In the genomic region with DNA sequence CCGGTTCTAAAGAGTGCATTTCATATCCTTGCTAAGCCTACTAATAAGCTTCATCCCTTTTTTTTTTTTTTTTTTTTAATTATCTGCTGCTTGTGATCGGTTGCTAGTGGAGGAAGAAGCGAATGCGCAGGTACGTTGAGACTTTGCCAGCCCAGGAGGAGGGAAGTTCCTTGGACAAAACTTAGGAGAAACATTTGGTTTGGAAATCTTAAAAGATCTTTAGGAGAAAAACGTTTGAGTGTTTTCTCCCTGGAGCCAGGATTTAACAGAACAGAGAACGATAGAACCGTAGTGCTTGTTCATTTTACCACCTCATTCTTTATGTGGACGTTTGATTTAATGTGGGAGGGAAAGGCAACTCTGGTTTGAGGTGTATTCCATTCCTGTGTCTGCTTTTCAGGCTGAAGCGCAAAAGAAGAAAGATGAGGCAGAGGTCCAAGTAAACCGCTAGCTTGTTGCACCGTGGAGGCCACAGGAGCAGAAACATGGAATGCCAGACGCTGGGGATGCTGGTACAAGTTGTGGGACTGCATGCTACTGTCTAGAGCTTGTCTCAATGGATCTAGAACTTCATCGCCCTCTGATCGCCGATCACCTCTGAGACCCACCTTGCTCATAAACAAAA, we compare ENCODE assay signal across 8 cellular contexts. TPM values are rescaled to one million over a fixed set of nuclear protein-coding genes. Genes with fewer than 3 reads are reported as not detected.
DNase-seq lines count a peak whose midpoint lies in the region; ATAC-seq, FAIRE-seq and TF ChIP-seq lines count a peak whose summit lies in the region.
"Not testable (repeated sequence)": the region's sequence is repeated elsewhere in the genome, so short reads cannot be mapped to it uniquely, and the experiment has no call there.

No MANE protein-coding gene starts in this region.

- H3K9me2 ChIP-seq in SK-N-SH, result not testable (repeated sequence)

- peak overlapping the region; percentile 98 for H3K4me3 Mint-ChIP-seq in CD8-positive, alpha-beta T cell
- H3K4me3 Mint-ChIP-seq in activated naive CD8-positive, alpha-beta T cell treated with anti-CD3 and anti-CD28 coated beads, Interleukin-2, amount 10 ng/mL, durations not matched to agents 7 days and 5 days, result peak overlapping the region; percentile 98
- H3K4me3 Mint-ChIP-seq in endodermal cell (peak overlapping the region; percentile 96), neural progenitor cell (peak overlapping the region; percentile 99)

- intact Hi-C loops in CD8-positive, alpha-beta T cell (cut with DNase I, micrococcal nuclease), result loop anchor here (1.0 to 5.0 kb wide), 8 partner anchors 35 to 610 kb away; partner anchors contain the start of genes MYL6B (in 1 of the 2), NACA (in 1 of the 2), ORMDL2 (in 1 of the 2) and PTGES3 (in 1 of the 2)

- H4K20me1 ChIP-seq in SK-N-SH (ENCODE audit: insufficient read depth); keratinocyte (ENCODE audit: control insufficient read depth, extremely low read depth, insufficient read depth, low read length): not testable (repeated sequence)
- peaks cover 26% of the 10 kb centered on the region for H4K20me1 ChIP-seq in neural progenitor cell (ENCODE audit: low read depth)

- H3K79me2 ChIP-seq in SK-N-SH (ENCODE audit: insufficient read depth) (peaks cover 40% of the 10 kb centered on the region), keratinocyte (ENCODE audit: control insufficient read depth, insufficient read depth, low read length) (peaks cover 12% of the 10 kb centered on the region), neural progenitor cell (ENCODE audit: low read depth) (peaks cover 23% of the 10 kb centered on the region)

- H3K4me1 ChIP-seq in CD8-positive, alpha-beta T cell (ENCODE audit: insufficient read depth, low read length), result peaks cover 30% of the 10 kb centered on the region
- peaks cover 18 to 20% of the 10 kb centered on the region in 2 experiments; a peak in 3 of 4 replicates for H3K4me1 ChIP-seq in SK-N-SH (ENCODE audit: control insufficient read depth in 1 of 2, insufficient read depth in 2 of 2, low read depth in 1 of 2, low read length in 1 of 2)
- H3K4me1 ChIP-seq in endodermal cell (ENCODE audit: control insufficient read depth, insufficient read depth, low read length), result not testable (repeated sequence)
- H3K4me1 ChIP-seq in keratinocyte (ENCODE audit: control insufficient read depth, extremely low read depth, insufficient read depth, low read length), result peaks cover 26% of the 10 kb centered on the region
- peaks cover 12% of the 10 kb centered on the region for H3K4me1 ChIP-seq in neural progenitor cell
- peaks cover 32% of the 10 kb centered on the region for H3K4me1 ChIP-seq in suprapubic skin

- dilution Hi-C loops in keratinocyte (cut with MboI; ENCODE audit: extremely low pct_ligation_motif_present, low sequenced_read_pairs), result not testable (repeated sequence)

- WGBS in SK-N-SH (ENCODE audit: low lambda C conversion rate), result 3% methylated on average over 13 of the region's 16 CpGs
- 0 to 1% methylated on average over 4 to 10 of the region's 16 CpGs for WGBS in endodermal cell (ENCODE audit: insufficient coverage in 1 of 2, insufficient read length in 1 of 2), 2 experiments
- WGBS in suprapubic skin, result 2% methylated on average over 13 of the region's 16 CpGs

- peak overlapping the region; percentile 93 for H3K4me2 ChIP-seq in SK-N-SH
- peak overlapping the region; percentile 93 for H3K4me2 ChIP-seq in keratinocyte (ENCODE audit: control insufficient read depth, extremely low read depth, insufficient read depth, low read depth, low read length)
- peak overlapping the region; percentile 99 for H3K4me2 ChIP-seq in neural progenitor cell

- CTCF ChIA-PET in CD8-positive, alpha-beta T cell (lab: Charles Lee), result interaction anchor here (0.5 to 7.3 kb wide), 16 partner anchors 12 to 1741 kb away, joined by 3 to 91 read pairs (median 9); partner anchors contain the start of genes ANKRD52, ESYT1, MYL6 and PA2G4
- CTCF ChIA-PET in SK-N-SH (lab: Yijun Ruan, JAX), result interaction anchor here (1.2 to 16.0 kb wide), 6 partner anchors 10 to 121 kb away, joined by 3 to 272 read pairs (median 12); partner anchors contain the start of genes ESYT1, SMARCC2 and SUOX

- not testable (repeated sequence) for FAIRE-seq in keratinocyte (lab: Jason Lieb, UNC)

- TF ChIP-seq CTCF in CD8-positive, alpha-beta T cell (IDR thresholded peaks at IDR 0.05); SK-N-SH (IDR thresholded peaks at IDR 0.05); endodermal cell (conservative IDR thresholded peaks at IDR 0.05); keratinocyte (optimal IDR thresholded peaks at IDR 0.05 in 1 of 3, IDR thresholded peaks at IDR 0.05 in 1 of 3, conservative IDR thresholded peaks at IDR 0.05 in 1 of 3; ENCODE audit: extremely low read depth in 1 of 3, insufficient read depth in 2 of 3, low read length in 3 of 3); neural progenitor cell (IDR thresholded peaks at IDR 0.05); suprapubic skin (IDR thresholded peaks at IDR 0.05): not testable (repeated sequence)

- not testable (repeated sequence) for H3K27me3 ChIP-seq in CD8-positive, alpha-beta T cell (ENCODE audit: insufficient read depth, low read length); SK-N-SH (ENCODE audit: insufficient read depth); endodermal cell (ENCODE audit: control insufficient read depth, insufficient read depth, low read length, poor library complexity, severe bottlenecking); keratinocyte (ENCODE audit: control insufficient read depth, extremely low read depth, insufficient read depth, low read length); neural progenitor cell; suprapubic skin

- not testable (repeated sequence) for ATAC-seq in CD8-positive, alpha-beta T cell; activated naive CD8-positive, alpha-beta T cell treated with anti-CD3 and anti-CD28 coated beads, Interleukin-2, amount 10 ng/mL, durations not matched to agents 7 days and 5 days (ENCODE audit: low read depth)

- H2AFZ ChIP-seq in SK-N-SH (ENCODE audit: low read depth); keratinocyte (ENCODE audit: control insufficient read depth, low read length); neural progenitor cell (replicated peaks): not testable (repeated sequence)

- not testable (repeated sequence) for H3K27me3 Mint-ChIP-seq in CD8-positive, alpha-beta T cell (ENCODE audit: low read depth); activated naive CD8-positive, alpha-beta T cell treated with anti-CD3 and anti-CD28 coated beads, Interleukin-2, amount 10 ng/mL, durations not matched to agents 7 days and 5 days; endodermal cell (ENCODE audit: insufficient read depth); neural progenitor cell (ENCODE audit: insufficient read depth, low read depth)

- TF ChIP-seq RAD21 in SK-N-SH (IDR thresholded peaks at IDR 0.05; ENCODE audit: low read length), result not testable (repeated sequence)

- H3K9me3 Mint-ChIP-seq in CD8-positive, alpha-beta T cell; activated naive CD8-positive, alpha-beta T cell treated with anti-CD3 and anti-CD28 coated beads, Interleukin-2, amount 10 ng/mL, durations not matched to agents 7 days and 5 days; endodermal cell; neural progenitor cell: not testable (repeated sequence)

- H3F3A ChIP-seq in SK-N-SH (replicated peaks; ENCODE audit: insufficient read depth) (peaks cover 40% of the 10 kb centered on the region), neural progenitor cell (ENCODE audit: low read depth) (peaks cover 64% of the 10 kb centered on the region)

- not testable (repeated sequence) for DNase-seq in CD8-positive, alpha-beta T cell; SK-N-SH; activated naive CD8-positive, alpha-beta T cell treated with anti-CD3 and anti-CD28 coated beads, Interleukin-2, amount 10 ng/mL, durations not matched to agents 7 days and 5 days; endodermal cell; keratinocyte (ENCODE audit: low read depth, low spot score); neural progenitor cell (ENCODE audit: low spot score); suprapubic skin (ENCODE audit: low spot score in 2 of 2)

- not testable (repeated sequence) for TF ChIP-seq POLR2A in suprapubic skin (IDR thresholded peaks at IDR 0.05)

- H3K9me1 ChIP-seq in keratinocyte (ENCODE audit: control insufficient read depth, extremely low read depth, insufficient read depth, low read length), result not testable (repeated sequence)

- H3K4me3 ChIP-seq in CD8-positive, alpha-beta T cell (ENCODE audit: low read depth, low read length), result peak overlapping the region; percentile 86
- H3K4me3 ChIP-seq in SK-N-SH (ENCODE audit: low read depth in 2 of 2, low read length in 1 of 2), result peak overlapping the region; percentile 89 to 94
- H3K4me3 ChIP-seq in endodermal cell (ENCODE audit: low read length), result peak overlapping the region; percentile 93
- peak overlapping the region; percentile 69 to 99 (median 92) for H3K4me3 ChIP-seq in keratinocyte (ENCODE audit: control insufficient read depth in 2 of 3, extremely low read depth in 1 of 3, insufficient read depth in 2 of 3, low read depth in 1 of 3, low read length in 3 of 3)
- peak overlapping the region; percentile 62 for H3K4me3 ChIP-seq in neural progenitor cell
- H3K4me3 ChIP-seq in suprapubic skin, result peak overlapping the region; percentile 88

- H3K9ac ChIP-seq in SK-N-SH (peak overlapping the region; percentile 97), endodermal cell (ENCODE audit: extremely low read depth, low read length, poor library complexity, severe bottlenecking) (peak overlapping the region; percentile 97), keratinocyte (ENCODE audit: control insufficient read depth, extremely low read depth, insufficient read depth, low read length) (peak overlapping the region; percentile 99), neural progenitor cell (peak overlapping the region; percentile 98)

- H3K36me3 ChIP-seq in CD8-positive, alpha-beta T cell (ENCODE audit: insufficient read depth, low read length); neural progenitor cell: not testable (repeated sequence)
- peaks cover 50% of the 10 kb centered on the region for H3K36me3 ChIP-seq in KOPT-K1 (ENCODE audit: insufficient read depth, low read length)
- H3K36me3 ChIP-seq in SK-N-SH (replicated peaks in 1 of 2; ENCODE audit: control insufficient read depth in 1 of 2, insufficient read depth in 2 of 2, low read length in 1 of 2), result peaks cover 25 to 40% of the 10 kb centered on the region in 2 experiments
- peaks cover 41% of the 10 kb centered on the region for H3K36me3 ChIP-seq in endodermal cell (ENCODE audit: control insufficient read depth, insufficient read depth, low read length)
- peaks cover 9 to 37% of the 10 kb centered on the region in 2 experiments for H3K36me3 ChIP-seq in keratinocyte (ENCODE audit: control insufficient read depth in 2 of 2, extremely low read depth in 1 of 2, insufficient read depth in 2 of 2, low read length in 2 of 2)
- peaks cover 29% of the 10 kb centered on the region for H3K36me3 ChIP-seq in suprapubic skin

- not testable (repeated sequence) for H3K9me3 ChIP-seq in CD8-positive, alpha-beta T cell (ENCODE audit: low read length); KOPT-K1 (ENCODE audit: insufficient read depth, low read length, poor library complexity, severe bottlenecking); SK-N-SH; endodermal cell (ENCODE audit: control insufficient read depth, low read length); keratinocyte (ENCODE audit: control insufficient read depth, low read depth, low read length); neural progenitor cell (ENCODE audit: low read depth); suprapubic skin

- TF ChIP-seq EP300 in SK-N-SH (IDR thresholded peaks at IDR 0.05; ENCODE audit: borderline replicate concordance in 1 of 2, low read depth in 1 of 2, low read length in 1 of 2); suprapubic skin (IDR thresholded peaks at IDR 0.05): not testable (repeated sequence)

- H3K4me1 Mint-ChIP-seq in CD8-positive, alpha-beta T cell (ENCODE audit: low read depth), result peaks cover 38% of the 10 kb centered on the region
- H3K4me1 Mint-ChIP-seq in activated naive CD8-positive, alpha-beta T cell treated with anti-CD3 and anti-CD28 coated beads, Interleukin-2, amount 10 ng/mL, durations not matched to agents 7 days and 5 days, result peaks cover 25% of the 10 kb centered on the region
- peaks cover 19% of the 10 kb centered on the region for H3K4me1 Mint-ChIP-seq in endodermal cell
- H3K4me1 Mint-ChIP-seq in neural progenitor cell, result peaks cover 25% of the 10 kb centered on the region

- POLR2A ChIA-PET in CD8-positive, alpha-beta T cell (lab: Charles Lee), result interaction anchor here (0.6 to 5.7 kb wide), 24 partner anchors 10 to 571 kb away, joined by 3 to 135 read pairs (median 7); partner anchors contain the start of genes ANKRD52, CNPY2, ERBB3 and ESYT1
- POLR2A ChIA-PET in SK-N-SH (lab: Yijun Ruan, JAX), result interaction anchor here (0.6 to 2.5 kb wide), 11 partner anchors 10 to 1883 kb away, joined by 3 to 44 read pairs (median 5); partner anchors contain the start of genes ESYT1, IKZF4, MYL6 and PA2G4
- POLR2A ChIA-PET in activated naive CD8-positive, alpha-beta T cell treated with anti-CD3 and anti-CD28 coated beads, Interleukin-2, amount 10 ng/mL, durations not matched to agents 7 days and 5 days (lab: Charles Lee), result interaction anchor here (0.5 to 5.3 kb wide), 26 partner anchors 9 to 401 kb away, joined by 3 to 111 read pairs (median 6); partner anchors contain the start of genes BLOC1S1, CNPY2, COQ10A and ERBB3

- peaks cover 58% of the 10 kb centered on the region for H3K36me3 Mint-ChIP-seq in CD8-positive, alpha-beta T cell
- H3K36me3 Mint-ChIP-seq in activated naive CD8-positive, alpha-beta T cell treated with anti-CD3 and anti-CD28 coated beads, Interleukin-2, amount 10 ng/mL, durations not matched to agents 7 days and 5 days, result peaks cover 33% of the 10 kb centered on the region
- H3K36me3 Mint-ChIP-seq in endodermal cell (ENCODE audit: low read depth) (peaks cover 49% of the 10 kb centered on the region), neural progenitor cell (peaks cover 35% of the 10 kb centered on the region)

- H3K27ac Mint-ChIP-seq in CD8-positive, alpha-beta T cell, result peak overlapping the region; percentile 99
- peak overlapping the region; percentile 99 for H3K27ac Mint-ChIP-seq in activated naive CD8-positive, alpha-beta T cell treated with anti-CD3 and anti-CD28 coated beads, Interleukin-2, amount 10 ng/mL, durations not matched to agents 7 days and 5 days
- H3K27ac Mint-ChIP-seq in endodermal cell, result peak overlapping the region; percentile 100
- peak overlapping the region; percentile 98 for H3K27ac Mint-ChIP-seq in neural progenitor cell

- peak overlapping the region; percentile 95 for H3K27ac ChIP-seq in CD8-positive, alpha-beta T cell (ENCODE audit: low read depth, low read length)
- H3K27ac ChIP-seq in KOPT-K1 (ENCODE audit: low read depth, low read length, poor library complexity, severe bottlenecking) (peak overlapping the region; percentile 84), SK-N-SH (ENCODE audit: low read depth in 2 of 2, low read length in 1 of 2) (peak overlapping the region; percentile 93 to 95), endodermal cell (ENCODE audit: low read depth, low read length) (peak overlapping the region; percentile 93), keratinocyte (ENCODE audit: control insufficient read depth, insufficient read depth, low read length) (peak overlapping the region; percentile 99), neural progenitor cell (peak overlapping the region; percentile 96), suprapubic skin (peak overlapping the region; percentile 95)

RNA-seq across cellular contexts. Expression of gene RPL41, which starts 0.8 kb away (rescaled TPM):
- 1,000 to 10,000 TPM; 5,791 to 5,914 TPM for total RNA-seq in CD8-positive, alpha-beta T cell
- polyA plus RNA-seq in SK-N-SH (2012; rRNA removed) (11,334 and 12,464 TPM in 2 replicates), keratinocyte (7,566 to 10,481 TPM (median 10,062 TPM) in 3 replicates)
- 13,670 and 22,985 TPM in 2 replicates for polyA plus RNA-seq in SK-N-SH (2012; cell fraction: cytosol; rRNA removed)
- 3,083 and 6,187 TPM in 2 replicates for polyA plus RNA-seq in SK-N-SH (2012; cell fraction: nucleus; rRNA removed)
- 1,000 to 10,000 TPM; 4,462 to 4,551 TPM for total RNA-seq in activated naive CD8-positive, alpha-beta T cell treated with anti-CD3 and anti-CD28 coated beads, Interleukin-2, amount 10 ng/mL, durations not matched to agents 7 days and 5 days
- total RNA-seq in endodermal cell (1,000 to 10,000 TPM; 4,305 to 4,379 TPM), neural progenitor cell (ENCODE audit: low replicate concordance) (3,372 and 3,805 TPM in 2 replicates), suprapubic skin (1,000 to 10,000 TPM; 2,523 to 6,346 (median 5,689) TPM)
- polyA plus RNA-seq in endodermal cell (2013, experiment 1 of 2), result 4,554 TPM
- polyA plus RNA-seq in endodermal cell (2013, experiment 2 of 2), result 4,086 TPM
- polyA plus RNA-seq in keratinocyte (2011; ENCODE audit: low read depth), result 3,262 TPM
- 13,641 and 15,426 TPM in 2 replicates for polyA plus RNA-seq in keratinocyte (2011; cell fraction: cytosol; rRNA removed)
- polyA plus RNA-seq in keratinocyte (2011; cell fraction: nucleus; rRNA removed), result 4,005 and 4,039 TPM in 2 replicates
- polyA plus RNA-seq in keratinocyte (2012; ENCODE audit: low replicate concordance), result 7,260 and 8,127 TPM in 2 replicates
- 1,408 to 2,195 TPM (median 1,503 TPM) in 3 replicates for polyA minus RNA-seq in keratinocyte
- 1,298 TPM for polyA minus RNA-seq in keratinocyte (2011; cell fraction: cytosol; rRNA and poly(A)+ RNA removed)
- polyA minus RNA-seq in keratinocyte (2011; cell fraction: nucleus; rRNA and poly(A)+ RNA removed), result 272 and 374 TPM in 2 replicates

RNA-seq across cellular contexts. Expression of gene ZC3H10, which starts 0.9 kb away (rescaled TPM):
- total RNA-seq in CD8-positive, alpha-beta T cell, result 1 to 10 TPM; 9.0 TPM
- 1.9 and 2.0 TPM in 2 replicates for polyA plus RNA-seq in SK-N-SH (2012; rRNA removed)
- 1.1 and 1.3 TPM in 2 replicates for polyA plus RNA-seq in SK-N-SH (2012; cell fraction: cytosol; rRNA removed)
- 4.3 and 4.4 TPM in 2 replicates for polyA plus RNA-seq in SK-N-SH (2012; cell fraction: nucleus; rRNA removed)
- total RNA-seq in activated naive CD8-positive, alpha-beta T cell treated with anti-CD3 and anti-CD28 coated beads, Interleukin-2, amount 10 ng/mL, durations not matched to agents 7 days and 5 days, result 10 to 100 TPM; 10.6 to 12.0 TPM
- 1 to 10 TPM; 7.9 to 9.1 TPM for total RNA-seq in endodermal cell
- polyA plus RNA-seq in endodermal cell (2013, experiment 1 of 2), result 6.1 TPM
- 4.3 TPM for polyA plus RNA-seq in endodermal cell (2013, experiment 2 of 2)
- 0.81 to 1.0 TPM (median 0.85 TPM) in 3 replicates for polyA plus RNA-seq in keratinocyte
- polyA plus RNA-seq in keratinocyte (2011; ENCODE audit: low read depth), result 0.89 TPM
- 0.43 and 0.44 TPM in 2 replicates for polyA plus RNA-seq in keratinocyte (2011; cell fraction: cytosol; rRNA removed)
- 1.1 and 1.2 TPM in 2 replicates for polyA plus RNA-seq in keratinocyte (2011; cell fraction: nucleus; rRNA removed)
- 1.0 and 1.2 TPM in 2 replicates for polyA plus RNA-seq in keratinocyte (2012; ENCODE audit: low replicate concordance)
- polyA minus RNA-seq in keratinocyte, result 0.96 to 3.8 TPM (median 3.7 TPM) in 3 replicates
- 0.58 TPM for polyA minus RNA-seq in keratinocyte (2011; cell fraction: cytosol; rRNA and poly(A)+ RNA removed)
- polyA minus RNA-seq in keratinocyte (2011; cell fraction: nucleus; rRNA and poly(A)+ RNA removed), result 0.95 and 1.2 TPM in 2 replicates
- 10.3 and 10.8 TPM in 2 replicates for total RNA-seq in neural progenitor cell (ENCODE audit: low replicate concordance)
- 1 to 10 TPM; 2.1 to 5.6 (median 3.4) TPM for total RNA-seq in suprapubic skin

RNA-seq across cellular contexts. Expression of gene ESYT1, which starts 10.9 kb away (rescaled TPM):
- 10 to 100 TPM; 82.4 to 83.0 TPM for total RNA-seq in CD8-positive, alpha-beta T cell
- polyA plus RNA-seq in SK-N-SH (2012; rRNA removed) (132 and 143 TPM in 2 replicates), keratinocyte (140 to 205 TPM (median 141 TPM) in 3 replicates)
- polyA plus RNA-seq in SK-N-SH (2012; cell fraction: cytosol; rRNA removed), result 76.6 and 100 TPM in 2 replicates
- polyA plus RNA-seq in SK-N-SH (2012; cell fraction: nucleus; rRNA removed), result 203 and 237 TPM in 2 replicates
- total RNA-seq in activated naive CD8-positive, alpha-beta T cell treated with anti-CD3 and anti-CD28 coated beads, Interleukin-2, amount 10 ng/mL, durations not matched to agents 7 days and 5 days, result 100 to 1,000 TPM; 251 TPM
- total RNA-seq in endodermal cell (100 to 1,000 TPM in 1 of 2 donors, 10 to 100 TPM in 1; 97.0 to 118 TPM), neural progenitor cell (ENCODE audit: low replicate concordance) (75.3 and 146 TPM in 2 replicates), suprapubic skin (100 to 1,000 TPM in 2 of 4 donors, 10 to 100 TPM in 2; 73.1 to 128 (median 103) TPM)
- 55.5 TPM for polyA plus RNA-seq in endodermal cell (2013, experiment 1 of 2)
- polyA plus RNA-seq in endodermal cell (2013, experiment 2 of 2), result 64.1 TPM
- polyA plus RNA-seq in keratinocyte (2011; ENCODE audit: low read depth), result 14.0 TPM
- 64.9 and 65.2 TPM in 2 replicates for polyA plus RNA-seq in keratinocyte (2011; cell fraction: cytosol; rRNA removed)
- polyA plus RNA-seq in keratinocyte (2011; cell fraction: nucleus; rRNA removed), result 375 and 378 TPM in 2 replicates
- polyA plus RNA-seq in keratinocyte (2012; ENCODE audit: low replicate concordance), result 47.7 and 113 TPM in 2 replicates
- polyA minus RNA-seq in keratinocyte, result 263 to 371 TPM (median 328 TPM) in 3 replicates
- polyA minus RNA-seq in keratinocyte (2011; cell fraction: cytosol; rRNA and poly(A)+ RNA removed), result 167 TPM
- 386 and 463 TPM in 2 replicates for polyA minus RNA-seq in keratinocyte (2011; cell fraction: nucleus; rRNA and poly(A)+ RNA removed)

RNA-seq across cellular contexts. Expression of gene PA2G4, which starts 12.8 kb away (rescaled TPM):
- total RNA-seq in CD8-positive, alpha-beta T cell, result 10 to 100 TPM; 61.6 to 62.4 TPM
- 207 and 213 TPM in 2 replicates for polyA plus RNA-seq in SK-N-SH (2012; rRNA removed)
- polyA plus RNA-seq in SK-N-SH (2012; cell fraction: cytosol; rRNA removed), result 228 and 238 TPM in 2 replicates
- polyA plus RNA-seq in SK-N-SH (2012; cell fraction: nucleus; rRNA removed), result 79.9 and 168 TPM in 2 replicates
- 100 to 1,000 TPM; 226 to 227 TPM for total RNA-seq in activated naive CD8-positive, alpha-beta T cell treated with anti-CD3 and anti-CD28 coated beads, Interleukin-2, amount 10 ng/mL, durations not matched to agents 7 days and 5 days
- total RNA-seq in endodermal cell, result 100 to 1,000 TPM; 128 to 161 TPM
- 155 TPM for polyA plus RNA-seq in endodermal cell (2013, experiment 1 of 2)
- polyA plus RNA-seq in endodermal cell (2013, experiment 2 of 2), result 147 TPM
- 247 to 505 TPM (median 480 TPM) in 3 replicates for polyA plus RNA-seq in keratinocyte
- 147 TPM for polyA plus RNA-seq in keratinocyte (2011; ENCODE audit: low read depth)
- 318 and 422 TPM in 2 replicates for polyA plus RNA-seq in keratinocyte (2011; cell fraction: cytosol; rRNA removed)
- polyA plus RNA-seq in keratinocyte (2011; cell fraction: nucleus; rRNA removed), result 225 and 331 TPM in 2 replicates
- polyA plus RNA-seq in keratinocyte (2012; ENCODE audit: low replicate concordance), result 153 and 296 TPM in 2 replicates
- 43.9 to 207 TPM (median 82.7 TPM) in 3 replicates for polyA minus RNA-seq in keratinocyte
- polyA minus RNA-seq in keratinocyte (2011; cell fraction: cytosol; rRNA and poly(A)+ RNA removed), result 155 TPM
- polyA minus RNA-seq in keratinocyte (2011; cell fraction: nucleus; rRNA and poly(A)+ RNA removed), result 48.2 and 81.0 TPM in 2 replicates
- total RNA-seq in neural progenitor cell (ENCODE audit: low replicate concordance), result 168 and 242 TPM in 2 replicates
- 100 to 1,000 TPM; 103 to 153 (median 117) TPM for total RNA-seq in suprapubic skin

RNA-seq across cellular contexts. Expression of gene MYL6B, which starts 35.2 kb away (rescaled TPM):
- total RNA-seq in CD8-positive, alpha-beta T cell, result 1 to 10 TPM; 4.0 to 5.9 TPM
- polyA plus RNA-seq in SK-N-SH (2012; rRNA removed) (203 and 234 TPM in 2 replicates), keratinocyte (42.3 to 44.9 TPM (median 44.9 TPM) in 3 replicates)
- polyA plus RNA-seq in SK-N-SH (2012; cell fraction: cytosol; rRNA removed), result 217 and 220 TPM in 2 replicates
- polyA plus RNA-seq in SK-N-SH (2012; cell fraction: nucleus; rRNA removed), result 99.3 and 133 TPM in 2 replicates
- total RNA-seq in activated naive CD8-positive, alpha-beta T cell treated with anti-CD3 and anti-CD28 coated beads, Interleukin-2, amount 10 ng/mL, durations not matched to agents 7 days and 5 days, result 10 to 100 TPM; 46.6 to 47.8 TPM
- total RNA-seq in endodermal cell (100 to 1,000 TPM; 153 to 191 TPM), neural progenitor cell (ENCODE audit: low replicate concordance) (131 and 198 TPM in 2 replicates), suprapubic skin (10 to 100 TPM; 28.3 to 37.4 (median 28.5) TPM)
- 175 TPM for polyA plus RNA-seq in endodermal cell (2013, experiment 1 of 2)
- 170 TPM for polyA plus RNA-seq in endodermal cell (2013, experiment 2 of 2)
- polyA plus RNA-seq in keratinocyte (2011; ENCODE audit: low read depth), result 13.2 TPM
- 27.5 and 46.7 TPM in 2 replicates for polyA plus RNA-seq in keratinocyte (2011; cell fraction: cytosol; rRNA removed)
- 15.4 and 19.3 TPM in 2 replicates for polyA plus RNA-seq in keratinocyte (2011; cell fraction: nucleus; rRNA removed)
- 10.7 and 62.3 TPM in 2 replicates for polyA plus RNA-seq in keratinocyte (2012; ENCODE audit: low replicate concordance)
- 15.8 to 39.8 TPM (median 21.1 TPM) in 3 replicates for polyA minus RNA-seq in keratinocyte
- polyA minus RNA-seq in keratinocyte (2011; cell fraction: cytosol; rRNA and poly(A)+ RNA removed), result 25.9 TPM
- polyA minus RNA-seq in keratinocyte (2011; cell fraction: nucleus; rRNA and poly(A)+ RNA removed), result 3.8 and 4.3 TPM in 2 replicates
